ENCODE assay signal across 20 cellular contexts in the genomic region with DNA sequence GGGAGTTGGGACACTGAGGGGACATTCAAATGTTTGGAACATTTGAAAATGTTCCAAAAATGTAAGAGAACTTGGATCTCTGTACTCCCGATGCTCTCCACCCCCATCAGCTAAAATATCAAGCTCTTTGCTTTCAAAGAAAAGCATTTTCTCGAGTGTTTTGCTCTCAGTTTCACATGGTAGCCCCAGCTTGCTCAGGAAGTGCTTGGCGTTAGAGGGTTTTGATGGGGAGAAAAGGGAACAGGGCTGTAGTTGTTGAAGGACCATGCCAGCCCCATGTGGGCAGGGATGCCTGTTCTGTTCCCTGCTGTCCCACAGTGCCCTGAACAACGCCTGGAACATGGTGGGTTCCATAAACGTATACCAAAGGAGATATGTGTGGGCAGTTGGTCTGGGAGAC. TPM values are rescaled to one million over a fixed set of nuclear protein-coding genes. Genes with fewer than 3 reads are reported as not detected.
DNase-seq lines count a peak whose midpoint lies in the region; FAIRE-seq and TF ChIP-seq lines count a peak whose summit lies in the region.
"Had no signal": no experiment of that assay in that cellular context is flagged by ENCODE, and none has a peak within 500 bp of the region (broad histone marks: within the 10 kb centered on the region; RNA-seq: fewer than 3 reads in every experiment).

No MANE protein-coding gene starts in this region.

- H3K36me3 Mint-ChIP-seq in chondrocyte (ENCODE audit: low read depth) = peaks cover 2% of the 10 kb centered on the region

- H2AFZ ChIP-seq in KMS-11 (ENCODE audit: low read depth) = no peak overlapping the region
- H2AFZ ChIP-seq: PC-9 had no signal

- DNase-seq in GM12891 (ENCODE audit: insufficient read length, low spot score) (no peak), chondrocyte (ENCODE audit: low spot score) (no peak), thyroid gland (peak; percentile 51 to 60), ecto neural progenitor cell (ENCODE audit: low spot score) (no peak), uterus (no peak), D341Med (ENCODE audit: low spot score) (no peak)
- DNase-seq: BE2C; CD4-positive, CD25-positive, alpha-beta regulatory T cell; DMS53; Karpas-422; MV-4-11; NCI-H1105 treated with DMSO at 0.1 percent for 48 hours; NCI-H2029 treated with DMSO at 0.1 percent for 48 hours; NCI-H446 treated with DMSO at 0.1 percent for 48 hours; NCI-H526; NCI-H82; PC-9; SHP77; T-cell had no signal

- H3K9me3 ChIP-seq in thyroid gland = no peaks in the 10 kb centered on the region
- H3K9me3 ChIP-seq in uterus = no peaks in the 10 kb centered on the region
- H3K9me3 ChIP-seq: BE2C had no signal

- H3K9me3 Mint-ChIP-seq in chondrocyte (ENCODE audit: low read depth) = no peaks in the 10 kb centered on the region
- H3K9me3 Mint-ChIP-seq: T-cell had no signal

- intact Hi-C loops in thyroid gland (cut with DNase I) = no loop called here
- intact Hi-C loops in uterus (cut with DNase I; ENCODE audit: low total_unique reads) = no loop called here

- TF ChIP-seq POLR2A in GM12891 (IDR thresholded peaks at IDR 0.05; ENCODE audit: low read depth, low read length) (no peak), thyroid gland (IDR thresholded peaks at IDR 0.05) (no peak), uterus (IDR thresholded peaks at IDR 0.05) (no peak)

- peak overlapping the region; percentile 22; the same call in 1 of the 2 replicates for H3K9ac ChIP-seq in KMS-11

- peaks cover 56% of the 10 kb centered on the region for H3K4me1 Mint-ChIP-seq in chondrocyte (ENCODE audit: low read depth)

- H3K27ac Mint-ChIP-seq in chondrocyte (ENCODE audit: unreplicated experiment) = peak overlapping the region; percentile 45
- H3K27ac Mint-ChIP-seq: T-cell had no signal

- 24 to 47% methylated on average over 5 of the region's 5 CpGs for WGBS in thyroid gland, 2 donors

- H3K27me3 ChIP-seq in KMS-11 (ENCODE audit: insufficient read depth, low read depth) = no peaks in the 10 kb centered on the region
- H3K27me3 ChIP-seq in thyroid gland = no peaks in the 10 kb centered on the region
- H3K27me3 ChIP-seq in uterus = no peaks in the 10 kb centered on the region
- H3K27me3 ChIP-seq: BE2C had no signal

- H3K4me1 ChIP-seq in KMS-11 (ENCODE audit: low read depth, poor library complexity, severe bottlenecking) (peaks cover 27% of the 10 kb centered on the region), thyroid gland (peaks cover 46 to 80% of the 10 kb centered on the region in 2 donors), uterus (peaks cover 0 to 19% of the 10 kb centered on the region in 2 donors)

- H3K27ac ChIP-seq in KMS-11 (peak overlapping the region; percentile 33; the same call in 1 of the 2 replicates), thyroid gland (peak overlapping the region in 1 of 3 donors; percentile 11), uterus (no peak overlapping the region)
- H3K27ac ChIP-seq: PC-9 had no signal

- no peak overlapping the region for H3K4me3 Mint-ChIP-seq in chondrocyte (ENCODE audit: unreplicated experiment)

- H3K79me2 ChIP-seq in KMS-11 (ENCODE audit: insufficient read depth, low read depth) = no peaks in the 10 kb centered on the region; the same call in 1 of the 2 replicates

- FAIRE-seq in GM12891 (lab: Jason Lieb, UNC) = no peak

- TF ChIP-seq CTCF in KMS-11 (conservative IDR thresholded peaks at IDR 0.05; ENCODE audit: low read depth, low read length) (no peak), chondrocyte (IDR thresholded peaks at IDR 0.05) (no peak), thyroid gland (IDR thresholded peaks at IDR 0.05) (no peak), uterus (IDR thresholded peaks at IDR 0.05) (no peak)

- peak overlapping the region; percentile 68 for H3K4me2 ChIP-seq in KMS-11
- H3K4me2 ChIP-seq: PC-9 had no signal

- H3K27me3 Mint-ChIP-seq in chondrocyte (ENCODE audit: low read depth) = no peaks in the 10 kb centered on the region

- H3K4me3 ChIP-seq in KMS-11 (IDR thresholded peaks at IDR 0.05; ENCODE audit: insufficient read depth, low read depth, low read length) = no peak overlapping the region
- H3K4me3 ChIP-seq in thyroid gland (replicated peaks in 1 of 3) = no peak overlapping the region
- H3K4me3 ChIP-seq in uterus = no peak overlapping the region
- H3K4me3 ChIP-seq: PC-9 had no signal

- H4K20me1 ChIP-seq in KMS-11 (ENCODE audit: insufficient read depth) = no peaks in the 10 kb centered on the region

- H3K36me3 ChIP-seq in KMS-11 (ENCODE audit: insufficient read depth) (no peaks in the 10 kb centered on the region), thyroid gland (no peaks in the 10 kb centered on the region), uterus (no peaks in the 10 kb centered on the region)
- H3K36me3 ChIP-seq: BE2C had no signal

TF ChIP-seq in GM12891, 5 proteins besides CTCF, POLR2A, EP300 and RAD21:
- TF ChIP-seq POU2F2 (IDR thresholded peaks at IDR 0.05; ENCODE audit: low read depth, low read length) (no peak), TAF1 (IDR thresholded peaks at IDR 0.05; ENCODE audit: low read depth, low read length) (no peak), PAX5 (IDR thresholded peaks at IDR 0.05; ENCODE audit: insufficient read depth, low read length, severe bottlenecking) (no peak), SPI1 (IDR thresholded peaks at IDR 0.05; ENCODE audit: low read depth, low read length) (peak; percentile 35; the same call in 1 of the 2 replicates), POLR2AphosphoS5 (IDR thresholded peaks at IDR 0.05; ENCODE audit: low read depth, low read length) (no peak)

RNA-seq across cellular contexts. Expression of gene RAI1, which starts 37.0 kb away (rescaled TPM):
- polyA plus RNA-seq in GM12891 (2012; ENCODE audit: low read depth, missing spikeins) = 7.1 TPM
- total RNA-seq in chondrocyte (24.0 to 28.7 TPM (median 28.6 TPM) in 3 replicates), thyroid gland (10 to 100 TPM; 19.1 to 52.3 (median 34.1) TPM), uterus (10 to 100 TPM in 3 of 4 donors, 1 to 10 TPM in 1; 10.0 to 66.1 (median 15.3) TPM)

Comparison
In these comparisons a context has a peak if more than half of its experiments do, and no peak if none do; other contexts are left out.
1. DNase-seq: peak in thyroid gland (2 of 2); none in GM12891 (single experiment), chondrocyte (single experiment), ecto neural progenitor cell (single experiment), uterus (0 of 2) and D341Med (single experiment).